14 cellular contexts compared by ENCODE assay signal in the genomic region with DNA sequence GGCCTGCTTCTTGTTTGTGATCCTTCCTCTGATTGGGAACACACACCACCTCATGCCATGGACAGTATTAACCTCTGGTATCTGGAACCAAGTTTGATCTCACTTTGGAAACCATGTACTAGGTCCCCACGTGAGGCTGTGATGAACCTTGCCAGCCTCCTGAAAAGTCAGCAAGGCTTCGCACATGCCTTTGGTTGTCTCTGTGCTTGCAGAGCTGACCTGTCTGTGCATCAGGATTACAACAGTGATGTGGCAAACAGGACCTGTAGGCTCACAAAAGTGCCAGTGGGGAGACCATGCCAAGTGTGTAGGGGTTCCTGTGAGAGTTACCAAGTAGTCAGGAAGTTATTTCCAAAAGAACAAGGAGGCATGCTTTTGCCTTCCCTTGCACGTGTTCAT. TPM values are rescaled to one million over a fixed set of nuclear protein-coding genes. Genes with fewer than 3 reads are reported as not detected.
DNase-seq lines count a peak whose midpoint lies in the region; ATAC-seq and TF ChIP-seq lines count a peak whose summit lies in the region.
"Had no signal": no experiment of that assay in that cellular context is flagged by ENCODE, and none has a peak within 500 bp of the region (broad histone marks: within the 10 kb centered on the region; RNA-seq: fewer than 3 reads in every experiment).

No MANE protein-coding gene starts in this region.

- WGBS in IMR-90 (ENCODE audit: extremely low coverage in 2 of 2, insufficient read length in 1 of 2), 2 experiments = 100% methylated on average over 1 of the region's 3 CpGs; no CpG with 5 or more reads in 1 of the 2 experiments

- H3K4me2 ChIP-seq in BLaER1 (peak overlapping the region; percentile 86), IMR-90 (ENCODE audit: low read depth, low read length) (peak overlapping the region; percentile 97)

- H2BK15ac ChIP-seq in IMR-90 (ENCODE audit: low read depth, low read length) = no peak overlapping the region

- dilution Hi-C loops in IMR-90 (cut with HindIII; ENCODE audit: low sequenced_read_pairs, unreplicated experiment) = no loop called here

- no peak overlapping the region for H3K27ac Mint-ChIP-seq in naive thymus-derived CD4-positive, alpha-beta T cell
- H3K27ac Mint-ChIP-seq: activated CD4-positive, alpha-beta memory T cell treated with anti-CD3 and anti-CD28 coated beads, Interleukin-2, amount 10 ng/mL, durations not matched to agents 7 days and 5 days had no signal

- peak overlapping the region; percentile 2; the same call in 1 of the 2 replicates for H2BK120ac ChIP-seq in IMR-90 (ENCODE audit: low read depth, low read length)

- in situ Hi-C loops in IMR-90 (cut with MboI; ENCODE audit: low sequenced_read_pairs) = no loop called here

- H3K9me3 ChIP-seq in BLaER1 (no peaks in the 10 kb centered on the region), IMR-90 (ENCODE audit: control insufficient read depth, insufficient read depth, low read length) (no peaks in the 10 kb centered on the region), duodenal mucosa (ENCODE audit: control insufficient read depth in 1 of 2, low read length in 2 of 2) (no peaks in the 10 kb centered on the region)
- H3K9me3 ChIP-seq in naive thymus-derived CD4-positive, alpha-beta T cell (ENCODE audit: control insufficient read depth in 2 of 3, low read length in 3 of 3) = no peaks in the 10 kb centered on the region

- peak overlapping the region in 7 of 10 donors; percentile 37 to 88 (median 43) for H3K4me3 Mint-ChIP-seq in naive thymus-derived CD4-positive, alpha-beta T cell

- no peak for TF ChIP-seq RAD21 in IMR-90 (IDR thresholded peaks at IDR 0.05; ENCODE audit: low read length)

- no peak overlapping the region for H2AFZ ChIP-seq in IMR-90 (replicated peaks; ENCODE audit: low read length, poor library complexity)

- H2BK5ac ChIP-seq in IMR-90 (ENCODE audit: low read depth, low read length, poor library complexity, severe bottlenecking) = peak overlapping the region; percentile 31

- H4K5ac ChIP-seq in IMR-90 (ENCODE audit: low read depth, low read length) = no peak overlapping the region; the same call in 1 of the 2 replicates

- H3K18ac ChIP-seq in IMR-90 (ENCODE audit: low read depth, low read length) = peak overlapping the region; percentile 47; the same call in 1 of the 2 replicates

- peaks cover 0 to 8% (median 2%) of the 10 kb centered on the region in 5 donors for H3K36me3 Mint-ChIP-seq in naive thymus-derived CD4-positive, alpha-beta T cell

- TF ChIP-seq POLR2A in IMR-90 (IDR thresholded peaks at IDR 0.05; ENCODE audit: low read depth, low read length) = no peak

- H3K9ac ChIP-seq in BLaER1 = no peak overlapping the region
- peak overlapping the region; percentile 78 for H3K9ac ChIP-seq in IMR-90 (ENCODE audit: low read depth, low read length)
- H3K9ac ChIP-seq in duodenal mucosa (ENCODE audit: low read depth in 1 of 2, low read length in 2 of 2) = no peak overlapping the region

- BruUV-seq in IMR-90 (replicated peaks; lab: Mats Ljungman, UMichigan) = no TSS peak

- POLR2A ChIA-PET in IMR-90 (lab: Charles Lee; ENCODE audit: unreplicated experiment) = no interaction called here
- POLR2A ChIA-PET in naive thymus-derived CD4-positive, alpha-beta T cell (lab: Charles Lee) = interaction anchor here (0.7 to 2.8 kb wide), 2 partner anchors 140 to 186 kb away, joined by 4 to 13 read pairs; partner anchors contain the start of gene RIGI

- H3K56ac ChIP-seq in IMR-90 (ENCODE audit: extremely low read depth, insufficient read depth, low read length) = no peak overlapping the region

- DNase-seq in IMR-90 = no peak
- DNase-seq in naive thymus-derived CD4-positive, alpha-beta T cell = no peak
- no peak for DNase-seq in glomerular visceral epithelial cell (ENCODE audit: extremely low spot score)
- DNase-seq in stimulated activated CD4-positive, alpha-beta T cell treated with anti-CD3 and anti-CD28 coated beads, Interleukin-4, amount 100 ng/mL, for 24 hours = no peak
- no peak for DNase-seq in 8988T
- no peak for DNase-seq in Ammon's horn (ENCODE audit: low spot score)
- DNase-seq: activated CD4-positive, alpha-beta memory T cell treated with anti-CD3 and anti-CD28 coated beads, Interleukin-2, amount 10 ng/mL, durations not matched to agents 7 days and 5 days; activated effector memory CD4-positive, alpha-beta T cell treated with anti-CD3 and anti-CD28 coated beads, Interleukin-2, amount 50 U/mL, for 16 hours; NCI-H1092 treated with DMSO at 0.1 percent for 48 hours; stimulated activated CD4-positive, alpha-beta T cell treated with anti-CD3 and anti-CD28 coated beads, Interleukin-2, amount 100 ng/mL, for 24 hours; stimulated activated naive CD4-positive, alpha-beta T cell; T-helper 9 cell had no signal

- H4K20me1 ChIP-seq in BLaER1 (peaks cover 8% of the 10 kb centered on the region; the same call in 1 of the 2 replicates), IMR-90 (ENCODE audit: insufficient read depth, low read length) (peaks cover 41% of the 10 kb centered on the region)

- peak overlapping the region; percentile 40 for H3K4ac ChIP-seq in IMR-90 (ENCODE audit: low read depth, low read length)

- H3K27ac ChIP-seq in BLaER1 = no peak overlapping the region
- H3K27ac ChIP-seq in IMR-90 (ENCODE audit: insufficient read depth, low read length) = peak overlapping the region; percentile 77
- no peak overlapping the region for H3K27ac ChIP-seq in duodenal mucosa (ENCODE audit: low read depth, low read length)
- H3K27ac ChIP-seq in naive thymus-derived CD4-positive, alpha-beta T cell (ENCODE audit: low read depth, low read length) = no peak overlapping the region

- H3K36me3 ChIP-seq in BLaER1 (no peaks in the 10 kb centered on the region), IMR-90 (ENCODE audit: control insufficient read depth, insufficient read depth, low read length) (peaks cover 31% of the 10 kb centered on the region), duodenal mucosa (ENCODE audit: control insufficient read depth in 1 of 2, insufficient read depth in 2 of 2, low read length in 2 of 2) (peaks cover 0 to under 1% of the 10 kb centered on the region in 2 donors)
- peaks cover 0 to 5% (median 0%) of the 10 kb centered on the region in 3 experiments for H3K36me3 ChIP-seq in naive thymus-derived CD4-positive, alpha-beta T cell (ENCODE audit: control insufficient read depth in 2 of 3, insufficient read depth in 3 of 3, low read length in 3 of 3)

- H2AK5ac ChIP-seq in IMR-90 (ENCODE audit: low read depth, low read length) = peak overlapping the region; percentile 51

- peak overlapping the region in 1 of 2 experiments; percentile 20; a peak in 1 of 4 replicates for H4K8ac ChIP-seq in IMR-90 (ENCODE audit: low read depth in 2 of 2, low read length in 2 of 2)

- H3K9me1 ChIP-seq in IMR-90 (ENCODE audit: insufficient read depth, low read length) = peaks cover 19% of the 10 kb centered on the region

- peaks cover 17 to 29% (median 22%) of the 10 kb centered on the region in 7 donors for H3K4me1 Mint-ChIP-seq in naive thymus-derived CD4-positive, alpha-beta T cell

- TF ChIP-seq CTCF in IMR-90 (conservative IDR thresholded peaks at IDR 0.05; ENCODE audit: low read depth, low read length) = no peak

- peaks cover 0 to 22% (median 8%) of the 10 kb centered on the region in 5 donors for H3K27me3 Mint-ChIP-seq in naive thymus-derived CD4-positive, alpha-beta T cell

- H3K9me3 Mint-ChIP-seq in naive thymus-derived CD4-positive, alpha-beta T cell = no peaks in the 10 kb centered on the region
- H3K9me3 Mint-ChIP-seq: activated CD4-positive, alpha-beta memory T cell treated with anti-CD3 and anti-CD28 coated beads, Interleukin-2, amount 10 ng/mL, durations not matched to agents 7 days and 5 days had no signal

- H3K4me3 ChIP-seq in BLaER1 (no peak overlapping the region), IMR-90 (ENCODE audit: insufficient read depth, low read depth, low read length) (peak overlapping the region; percentile 47), duodenal mucosa (ENCODE audit: low read depth in 1 of 2, low read length in 2 of 2) (peak overlapping the region; percentile 21 to 45)
- no peak overlapping the region for H3K4me3 ChIP-seq in naive thymus-derived CD4-positive, alpha-beta T cell (ENCODE audit: low read length)

- H3K4me1 ChIP-seq in BLaER1 = peaks cover 22% of the 10 kb centered on the region
- H3K4me1 ChIP-seq in IMR-90 (ENCODE audit: control insufficient read depth, insufficient read depth, low read length) = peaks cover 19% of the 10 kb centered on the region
- peaks cover 25 to 26% of the 10 kb centered on the region in 2 donors for H3K4me1 ChIP-seq in duodenal mucosa (ENCODE audit: control insufficient read depth in 1 of 2, insufficient read depth in 2 of 2, low read length in 2 of 2)
- H3K4me1 ChIP-seq in naive thymus-derived CD4-positive, alpha-beta T cell (ENCODE audit: control insufficient read depth in 2 of 2, insufficient read depth in 2 of 2, low read length in 2 of 2) = peaks cover 5 to 12% of the 10 kb centered on the region in 2 donors

- intact Hi-C loops in IMR-90 (cut with micrococcal nuclease) = loop anchor here (2.0 kb wide), 1 partner anchor 41 kb away; no protein-coding TSS in a partner anchor
- intact Hi-C loops in naive thymus-derived CD4-positive, alpha-beta T cell (cut with micrococcal nuclease) = loop anchor here in 1 of 2 donors (10.0 kb wide), 2 partner anchors 779 to 879 kb away; partner anchors contain the start of genes B4GALT1, BAG1 and CHMP5

- peak overlapping the region; percentile 31; the same call in 1 of the 2 replicates for H4K91ac ChIP-seq in IMR-90 (ENCODE audit: insufficient read depth, low read depth, low read length)

- peak overlapping the region; percentile 14 for H2AK9ac ChIP-seq in IMR-90 (replicated peaks; ENCODE audit: low read depth, low read length, poor library complexity)

- ATAC-seq in IMR-90 (ENCODE audit: low read depth) = no peak
- ATAC-seq in naive thymus-derived CD4-positive, alpha-beta T cell = no peak

- H3K79me1 ChIP-seq in IMR-90 (ENCODE audit: low read depth in 1 of 2, low read length in 2 of 2) = peaks cover 16 to 54% of the 10 kb centered on the region in 2 experiments

- no peak overlapping the region for H2BK20ac ChIP-seq in IMR-90 (ENCODE audit: low read depth, low read length)

- peak overlapping the region; percentile 81 for H3K14ac ChIP-seq in IMR-90 (replicated peaks; ENCODE audit: low read depth, low read length)

- H3K27me3 ChIP-seq in BLaER1 (no peaks in the 10 kb centered on the region), IMR-90 (ENCODE audit: control insufficient read depth, insufficient read depth, low read length) (no peaks in the 10 kb centered on the region), duodenal mucosa (ENCODE audit: control insufficient read depth in 1 of 2, insufficient read depth in 2 of 2, low read length in 2 of 2) (peaks cover 0 to 3% of the 10 kb centered on the region in 2 donors)
- H3K27me3 ChIP-seq in naive thymus-derived CD4-positive, alpha-beta T cell (ENCODE audit: control insufficient read depth in 2 of 2, insufficient read depth in 2 of 2, low read length in 2 of 2) = no peaks in the 10 kb centered on the region

- CTCF ChIA-PET in IMR-90 (lab: Yijun Ruan, JAX) = interaction anchor here (0.6 to 2.1 kb wide), 4 partner anchors 9 to 196 kb away, joined by 3 to 5 read pairs (median 3); no protein-coding TSS in a partner anchor
- CTCF ChIA-PET in naive thymus-derived CD4-positive, alpha-beta T cell (lab: Charles Lee) = interaction anchor here (1.4 to 4.7 kb wide), 2 partner anchors 46 to 195 kb away, joined by 3 to 42 read pairs; no protein-coding TSS in a partner anchor

- H3K23ac ChIP-seq in IMR-90 (ENCODE audit: low read depth, low read length) = peak overlapping the region; percentile 86

RNA-seq across cellular contexts. Expression of gene ACO1, which starts 1.4 kb away (rescaled TPM):
- 140 and 158 TPM in 2 replicates for total RNA-seq in IMR-90 (2012; rRNA removed)
- 77.6 and 85.9 TPM in 2 replicates for polyA plus RNA-seq in IMR-90 (2012; rRNA removed)
- 51.2 and 73.8 TPM in 2 replicates for polyA plus RNA-seq in IMR-90 (2012; cell fraction: cytosol; rRNA removed)
- polyA plus RNA-seq in IMR-90 (2012; cell fraction: nucleus; rRNA removed; ENCODE audit: low replicate concordance) = 25.2 and 63.2 TPM in 2 replicates
- 10 to 100 TPM in 1 of 5 experiments, 1 to 10 TPM in 4; 4.7 to 10.5 (median 7.4) TPM for total RNA-seq in naive thymus-derived CD4-positive, alpha-beta T cell
- 10 to 100 TPM in 1 of 2 donors, 1 to 10 TPM in 1; 9.6 to 12.3 TPM for polyA plus RNA-seq in naive thymus-derived CD4-positive, alpha-beta T cell

Comparison
In these comparisons a context has a peak if more than half of its experiments do, and no peak if none do; other contexts are left out.
1. H3K4me3 ChIP-seq: peak in IMR-90 (single experiment) and duodenal mucosa (2 of 2); none in BLaER1 (single experiment) and naive thymus-derived CD4-positive, alpha-beta T cell (single experiment).
2. RNA of gene ACO1, which starts 1.4 kb away (total RNA-seq): 140 to 158 TPM in IMR-90; 4.7 to 10.5 TPM in naive thymus-derived CD4-positive, alpha-beta T cell; every median in the first group is over 10 times any median in the second.